Comparison of ENCODE assay signal across 8 cellular contexts in the genomic region with DNA sequence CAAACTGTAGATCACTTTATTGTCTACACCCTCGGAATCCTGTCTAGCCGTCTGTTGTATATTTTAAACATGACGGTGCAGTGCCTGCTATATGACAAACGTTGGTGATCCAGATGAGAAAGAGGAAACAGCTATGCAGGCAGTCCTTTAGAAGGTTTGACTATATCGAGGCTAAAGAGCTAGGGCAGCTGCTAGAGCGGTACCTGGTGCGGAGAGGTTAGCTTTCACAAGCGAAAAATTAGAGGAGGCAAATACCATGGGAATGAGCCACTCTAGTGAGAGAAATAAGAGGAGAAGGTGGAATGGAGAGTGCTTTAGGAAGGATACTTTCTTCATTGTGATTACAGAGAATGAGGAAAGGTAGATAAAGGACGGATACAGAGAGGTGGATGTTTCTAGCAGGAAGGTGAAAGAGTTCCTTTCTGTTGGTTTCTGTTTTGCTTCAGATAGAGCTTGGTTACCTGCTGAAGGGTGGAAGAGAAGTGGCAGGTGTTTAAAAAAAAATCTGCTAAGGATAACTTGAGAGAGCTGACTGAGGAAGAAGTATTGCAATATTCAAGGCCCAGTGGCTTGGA. TPM values are rescaled to one million over a fixed set of nuclear protein-coding genes. Genes with fewer than 3 reads are reported as not detected.
DNase-seq lines count a peak whose midpoint lies in the region; ATAC-seq, FAIRE-seq and TF ChIP-seq lines count a peak whose summit lies in the region.

No MANE protein-coding gene starts in this region.

- intact Hi-C loops in aorta (cut with DNase I): no loop called here

- H3K4me3 ChIP-seq in OCI-LY1 (ENCODE audit: low read depth, low read length, poor library complexity, severe bottlenecking): peak overlapping the region; percentile 79
- H3K4me3 ChIP-seq in aorta (ENCODE audit: low read length in 2 of 2): peak overlapping the region; percentile 30 to 93

- H3K4me1 ChIP-seq in OCI-LY1 (ENCODE audit: insufficient read depth, low read length, severe bottlenecking) (peaks cover 33% of the 10 kb centered on the region), aorta (ENCODE audit: control insufficient read depth in 1 of 2, insufficient read depth in 2 of 2, low read length in 2 of 2) (no peaks in the 10 kb centered on the region)

- H2AFZ ChIP-seq in OCI-LY1 (ENCODE audit: low read length): no peak overlapping the region

- DNase-seq in AML-193 (lab: John Stamatoyannopoulos, UW) (peak; percentile 61 to 63), GM19239 (ENCODE audit: insufficient read length, low spot score) (no peak), chondrocyte (ENCODE audit: low spot score) (no peak), midbrain (lab: John Stamatoyannopoulos, UW) (peak; percentile 62), aorta (no peak), retina (no peak)

- no peaks in the 10 kb centered on the region for H3K36me3 Mint-ChIP-seq in chondrocyte (ENCODE audit: low read depth)

- FAIRE-seq in GM19239 (lab: Jason Lieb, UNC): peak; percentile 53

- H3K27ac Mint-ChIP-seq in chondrocyte (ENCODE audit: unreplicated experiment): peak overlapping the region; percentile 96

- peak overlapping the region; percentile 91 for H3K4me2 ChIP-seq in OCI-LY1 (ENCODE audit: low read length)

- H3F3A ChIP-seq in OCI-LY1 (ENCODE audit: insufficient read depth, low read length): 0 out of 2 replicates have a peak, but pooled peaks cover 9% of the 10 kb centered on the region

- H3K27me3 Mint-ChIP-seq in chondrocyte (ENCODE audit: low read depth): no peaks in the 10 kb centered on the region

- peaks cover 22% of the 10 kb centered on the region; the same call in 1 of the 2 replicates for H3K79me2 ChIP-seq in OCI-LY1 (ENCODE audit: insufficient read depth, low read length)

- WGBS in aorta, 2 donors: 19 to 24% methylated on average over 9 of the region's 9 CpGs

- H3K36me3 ChIP-seq in OCI-LY1 (ENCODE audit: insufficient read depth, low read length): no peaks in the 10 kb centered on the region
- H3K36me3 ChIP-seq in aorta (ENCODE audit: control insufficient read depth in 1 of 2, insufficient read depth in 2 of 2, low read length in 1 of 2): no peaks in the 10 kb centered on the region

- ATAC-seq in aorta (ENCODE audit: low FRiP score): no peak
- ATAC-seq in HG02970 (IDR thresholded peaks at IDR 0.05; ENCODE audit: low FRiP score, unreplicated experiment): no peak

- H3K9me2 ChIP-seq in OCI-LY1 (ENCODE audit: low read depth, low read length): no peaks in the 10 kb centered on the region

- no peaks in the 10 kb centered on the region for H3K9me3 Mint-ChIP-seq in chondrocyte (ENCODE audit: low read depth)

- H3K4me3 Mint-ChIP-seq in chondrocyte (ENCODE audit: unreplicated experiment): peak overlapping the region; percentile 95

- peaks cover 30% of the 10 kb centered on the region for H3K4me1 Mint-ChIP-seq in chondrocyte (ENCODE audit: low read depth)

- H3K9me3 ChIP-seq in OCI-LY1 (ENCODE audit: low read length): no peaks in the 10 kb centered on the region
- no peaks in the 10 kb centered on the region for H3K9me3 ChIP-seq in aorta (ENCODE audit: control insufficient read depth, low read length)

- H4K20me1 ChIP-seq in OCI-LY1 (ENCODE audit: insufficient read depth, low read length): no peaks in the 10 kb centered on the region

- TF ChIP-seq CTCF in OCI-LY1 (IDR thresholded peaks at IDR 0.05; ENCODE audit: low read length) (no peak), chondrocyte (IDR thresholded peaks at IDR 0.05) (no peak)

- H3K27me3 ChIP-seq in OCI-LY1 (ENCODE audit: insufficient read depth, low read length) (no peaks in the 10 kb centered on the region), aorta (ENCODE audit: control insufficient read depth in 1 of 2, insufficient read depth in 2 of 2, low read length in 1 of 2) (no peaks in the 10 kb centered on the region)

- H3K27ac ChIP-seq in OCI-LY1 (ENCODE audit: low read depth, low read length, poor library complexity, severe bottlenecking): peak overlapping the region; percentile 87
- H3K27ac ChIP-seq in aorta (ENCODE audit: low read depth in 1 of 2, low read length in 2 of 2): no peak overlapping the region

- H3K9ac ChIP-seq in OCI-LY1 (ENCODE audit: low read length): peak overlapping the region; percentile 89

RNA-seq across cellular contexts. Expression of gene FBXL17, which starts 1.0 kb away (rescaled TPM):
- total RNA-seq in chondrocyte (15.3 to 25.9 TPM (median 18.6 TPM) in 3 replicates), aorta (10 to 100 TPM; 20.8 to 36.3 TPM)
- polyA plus RNA-seq in aorta: 10 to 100 TPM; 10.3 to 20.7 TPM

Comparison
In these comparisons a context has a peak if more than half of its experiments do, and no peak if none do; other contexts are left out.
1. DNase-seq: peak in AML-193 (2 of 2) and midbrain (single experiment); none in GM19239 (single experiment), chondrocyte (single experiment), aorta (0 of 2) and retina (single experiment).